ENCODE assay signal across 1 cellular context in genomic region chr3:23916886-23917815, GRCh38.
TF ChIP-seq lines count a peak whose summit lies in the region.

NKIRAS1 (minus strand) TSS chr3:23916990; CDS start chr3:23910904, 6,086 bp downstream.
RPL15 (plus strand) TSS chr3:23917132; CDS start chr3:23917860, 728 bp downstream.

TF ChIP-seq in K562, 482 proteins besides CTCF, POLR2A, EP300 and RAD21 (continued from another document and continues in another):
- TF ChIP-seq PBX2 (CRISPR knock-in tag; IDR thresholded peaks at IDR 0.05; ENCODE audit: low read depth) (no peak), PBX2 (tag; conservative IDR thresholded peaks at IDR 0.05; ENCODE audit: low read depth) (no peak), KAT2B (IDR thresholded peaks at IDR 0.05; ENCODE audit: low read depth, low read length) (peak; percentile 26), TCF3 (CRISPR knock-in tag; IDR thresholded peaks at IDR 0.05) (peak; percentile 22; the same call in 1 of the 2 replicates), MIER1 (IDR thresholded peaks at IDR 0.05; ENCODE audit: low read depth) (peak; percentile 73), MCM3 (IDR thresholded peaks at IDR 0.05) (no peak), ZBTB1 (CRISPR knock-in tag; IDR thresholded peaks at IDR 0.05; ENCODE audit: borderline replicate concordance, low read depth) (peak; percentile 90; the same call in 1 of the 2 replicates), ZNF76 (CRISPR knock-in tag; IDR thresholded peaks at IDR 0.05; ENCODE audit: borderline replicate concordance) (peak; percentile 89), GATAD2A (IDR thresholded peaks at IDR 0.05) (peak; percentile 12; the same call in 1 of the 2 replicates), SAP30 (IDR thresholded peaks at IDR 0.05; ENCODE audit: borderline replicate concordance, insufficient read depth, low read depth, low read length, poor library complexity, severe bottlenecking) (peak; percentile 61), CHCHD3 (CRISPR knock-in tag; IDR thresholded peaks at IDR 0.05) (peak; percentile 96), MBD2 (IDR thresholded peaks at IDR 0.05; ENCODE audit: borderline replicate concordance, low read depth) (peak; percentile 96), ESRRA (IDR thresholded peaks at IDR 0.05; ENCODE audit: borderline replicate concordance, low read depth) (peak; percentile 59), RCOR1 (IDR thresholded peaks at IDR 0.05; ENCODE audit: borderline replicate concordance in 1 of 2, low read depth in 2 of 2, low read length in 2 of 2) (peak; percentile 38 to 55; a peak in 2 of 4 replicates), TAF7 (tag; IDR thresholded peaks at IDR 0.05) (peak; percentile 100), RFX7 (CRISPR knock-in tag; IDR thresholded peaks at IDR 0.05) (no peak), RBFOX2 (IDR thresholded peaks at IDR 0.05; ENCODE audit: low read depth, low read length) (peak; percentile 99), ZNF263 (CRISPR knock-in tag; IDR thresholded peaks at IDR 0.05; ENCODE audit: borderline replicate concordance) (peak; percentile 75), POLR2AphosphoS2 (IDR thresholded peaks at IDR 0.05; ENCODE audit: low read length) (peak; percentile 96), RREB1 (CRISPR knock-in tag; IDR thresholded peaks at IDR 0.05) (peak; percentile 82), SRF (CRISPR knock-in tag; IDR thresholded peaks at IDR 0.05) (peak; percentile 24 to 80; a peak in 3 of 4 replicates), POLR3G (IDR thresholded peaks at IDR 0.05; ENCODE audit: extremely low read depth, insufficient read length, insufficient replicate concordance) (no peak), TCF7 (IDR thresholded peaks at IDR 0.05; ENCODE audit: borderline replicate concordance) (peak; percentile 81; the same call in 1 of the 2 replicates), ZNF277 (CRISPR knock-in tag; IDR thresholded peaks at IDR 0.05; ENCODE audit: borderline replicate concordance) (peak; percentile 55; the same call in 1 of the 2 replicates), ZC3H4 (CRISPR knock-in tag; IDR thresholded peaks at IDR 0.05; ENCODE audit: borderline replicate concordance) (peak; percentile 96), HNRNPUL1 (IDR thresholded peaks at IDR 0.05; ENCODE audit: low read length) (no peak), BDP1 (IDR thresholded peaks at IDR 0.05; ENCODE audit: insufficient read depth, insufficient read length) (no peak), OTX1 (CRISPR knock-in tag; IDR thresholded peaks at IDR 0.05) (peak; percentile 83), PCBP1 (IDR thresholded peaks at IDR 0.05; ENCODE audit: low read depth, low read length, poor library complexity, severe bottlenecking) (peak; percentile 28), ZNF23 (CRISPR knock-in tag; IDR thresholded peaks at IDR 0.05) (no peak; the same call in 1 of the 2 replicates), NR0B1 (IDR thresholded peaks at IDR 0.05; ENCODE audit: partially characterized antibody) (no peak)
- TF ChIP-seq, protein P1, sequence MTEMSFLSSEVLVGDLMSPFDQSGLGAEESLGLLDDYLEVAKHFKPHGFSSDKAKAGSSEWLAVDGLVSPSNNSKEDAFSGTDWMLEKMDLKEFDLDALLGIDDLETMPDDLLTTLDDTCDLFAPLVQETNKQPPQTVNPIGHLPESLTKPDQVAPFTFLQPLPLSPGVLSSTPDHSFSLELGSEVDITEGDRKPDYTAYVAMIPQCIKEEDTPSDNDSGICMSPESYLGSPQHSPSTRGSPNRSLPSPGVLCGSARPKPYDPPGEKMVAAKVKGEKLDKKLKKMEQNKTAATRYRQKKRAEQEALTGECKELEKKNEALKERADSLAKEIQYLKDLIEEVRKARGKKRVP (CRISPR knock-in tag; IDR thresholded peaks at IDR 0.05), result peak; percentile 36; the same call in 1 of the 2 replicates
- TF ChIP-seq, protein P2, sequence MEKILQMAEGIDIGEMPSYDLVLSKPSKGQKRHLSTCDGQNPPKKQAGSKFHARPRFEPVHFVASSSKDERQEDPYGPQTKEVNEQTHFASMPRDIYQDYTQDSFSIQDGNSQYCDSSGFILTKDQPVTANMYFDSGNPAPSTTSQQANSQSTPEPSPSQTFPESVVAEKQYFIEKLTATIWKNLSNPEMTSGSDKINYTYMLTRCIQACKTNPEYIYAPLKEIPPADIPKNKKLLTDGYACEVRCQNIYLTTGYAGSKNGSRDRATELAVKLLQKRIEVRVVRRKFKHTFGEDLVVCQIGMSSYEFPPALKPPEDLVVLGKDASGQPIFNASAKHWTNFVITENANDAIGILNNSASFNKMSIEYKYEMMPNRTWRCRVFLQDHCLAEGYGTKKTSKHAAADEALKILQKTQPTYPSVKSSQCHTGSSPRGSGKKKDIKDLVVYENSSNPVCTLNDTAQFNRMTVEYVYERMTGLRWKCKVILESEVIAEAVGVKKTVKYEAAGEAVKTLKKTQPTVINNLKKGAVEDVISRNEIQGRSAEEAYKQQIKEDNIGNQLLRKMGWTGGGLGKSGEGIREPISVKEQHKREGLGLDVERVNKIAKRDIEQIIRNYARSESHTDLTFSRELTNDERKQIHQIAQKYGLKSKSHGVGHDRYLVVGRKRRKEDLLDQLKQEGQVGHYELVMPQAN (IDR thresholded peaks at IDR 0.05; ENCODE audit: borderline replicate concordance), result peak; percentile 70; the same call in 1 of the 2 replicates
- TF ChIP-seq, protein P3, sequence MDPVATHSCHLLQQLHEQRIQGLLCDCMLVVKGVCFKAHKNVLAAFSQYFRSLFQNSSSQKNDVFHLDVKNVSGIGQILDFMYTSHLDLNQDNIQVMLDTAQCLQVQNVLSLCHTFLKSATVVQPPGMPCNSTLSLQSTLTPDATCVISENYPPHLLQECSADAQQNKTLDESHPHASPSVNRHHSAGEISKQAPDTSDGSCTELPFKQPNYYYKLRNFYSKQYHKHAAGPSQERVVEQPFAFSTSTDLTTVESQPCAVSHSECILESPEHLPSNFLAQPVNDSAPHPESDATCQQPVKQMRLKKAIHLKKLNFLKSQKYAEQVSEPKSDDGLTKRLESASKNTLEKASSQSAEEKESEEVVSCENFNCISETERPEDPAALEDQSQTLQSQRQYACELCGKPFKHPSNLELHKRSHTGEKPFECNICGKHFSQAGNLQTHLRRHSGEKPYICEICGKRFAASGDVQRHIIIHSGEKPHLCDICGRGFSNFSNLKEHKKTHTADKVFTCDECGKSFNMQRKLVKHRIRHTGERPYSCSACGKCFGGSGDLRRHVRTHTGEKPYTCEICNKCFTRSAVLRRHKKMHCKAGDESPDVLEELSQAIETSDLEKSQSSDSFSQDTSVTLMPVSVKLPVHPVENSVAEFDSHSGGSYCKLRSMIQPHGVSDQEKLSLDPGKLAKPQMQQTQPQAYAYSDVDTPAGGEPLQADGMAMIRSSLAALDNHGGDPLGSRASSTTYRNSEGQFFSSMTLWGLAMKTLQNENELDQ (CRISPR knock-in tag; IDR thresholded peaks at IDR 0.05; ENCODE audit: borderline replicate concordance), result no peak
- TF ChIP-seq, protein P4, sequence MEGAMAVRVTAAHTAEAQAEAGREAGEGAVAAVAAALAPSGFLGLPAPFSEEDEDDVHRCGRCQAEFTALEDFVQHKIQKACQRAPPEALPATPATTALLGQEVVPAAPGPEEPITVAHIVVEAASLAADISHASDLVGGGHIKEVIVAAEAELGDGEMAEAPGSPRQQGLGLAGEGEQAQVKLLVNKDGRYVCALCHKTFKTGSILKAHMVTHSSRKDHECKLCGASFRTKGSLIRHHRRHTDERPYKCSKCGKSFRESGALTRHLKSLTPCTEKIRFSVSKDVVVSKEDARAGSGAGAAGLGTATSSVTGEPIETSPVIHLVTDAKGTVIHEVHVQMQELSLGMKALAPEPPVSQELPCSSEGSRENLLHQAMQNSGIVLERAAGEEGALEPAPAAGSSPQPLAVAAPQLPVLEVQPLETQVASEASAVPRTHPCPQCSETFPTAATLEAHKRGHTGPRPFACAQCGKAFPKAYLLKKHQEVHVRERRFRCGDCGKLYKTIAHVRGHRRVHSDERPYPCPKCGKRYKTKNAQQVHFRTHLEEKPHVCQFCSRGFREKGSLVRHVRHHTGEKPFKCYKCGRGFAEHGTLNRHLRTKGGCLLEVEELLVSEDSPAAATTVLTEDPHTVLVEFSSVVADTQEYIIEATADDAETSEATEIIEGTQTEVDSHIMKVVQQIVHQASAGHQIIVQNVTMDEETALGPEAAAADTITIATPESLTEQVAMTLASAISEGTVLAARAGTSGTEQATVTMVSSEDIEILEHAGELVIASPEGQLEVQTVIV (CRISPR knock-in tag; IDR thresholded peaks at IDR 0.05; ENCODE audit: borderline replicate concordance), result peak; percentile 54; the same call in 1 of the 2 replicates
- TF ChIP-seq, protein P5, sequence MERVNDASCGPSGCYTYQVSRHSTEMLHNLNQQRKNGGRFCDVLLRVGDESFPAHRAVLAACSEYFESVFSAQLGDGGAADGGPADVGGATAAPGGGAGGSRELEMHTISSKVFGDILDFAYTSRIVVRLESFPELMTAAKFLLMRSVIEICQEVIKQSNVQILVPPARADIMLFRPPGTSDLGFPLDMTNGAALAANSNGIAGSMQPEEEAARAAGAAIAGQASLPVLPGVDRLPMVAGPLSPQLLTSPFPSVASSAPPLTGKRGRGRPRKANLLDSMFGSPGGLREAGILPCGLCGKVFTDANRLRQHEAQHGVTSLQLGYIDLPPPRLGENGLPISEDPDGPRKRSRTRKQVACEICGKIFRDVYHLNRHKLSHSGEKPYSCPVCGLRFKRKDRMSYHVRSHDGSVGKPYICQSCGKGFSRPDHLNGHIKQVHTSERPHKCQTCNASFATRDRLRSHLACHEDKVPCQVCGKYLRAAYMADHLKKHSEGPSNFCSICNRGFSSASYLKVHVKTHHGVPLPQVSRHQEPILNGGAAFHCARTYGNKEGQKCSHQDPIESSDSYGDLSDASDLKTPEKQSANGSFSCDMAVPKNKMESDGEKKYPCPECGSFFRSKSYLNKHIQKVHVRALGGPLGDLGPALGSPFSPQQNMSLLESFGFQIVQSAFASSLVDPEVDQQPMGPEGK (CRISPR knock-in tag; IDR thresholded peaks at IDR 0.05; ENCODE audit: borderline replicate concordance), result no peak
